Comparison of ENCODE assay signal across 8 cellular contexts in the genomic region with DNA sequence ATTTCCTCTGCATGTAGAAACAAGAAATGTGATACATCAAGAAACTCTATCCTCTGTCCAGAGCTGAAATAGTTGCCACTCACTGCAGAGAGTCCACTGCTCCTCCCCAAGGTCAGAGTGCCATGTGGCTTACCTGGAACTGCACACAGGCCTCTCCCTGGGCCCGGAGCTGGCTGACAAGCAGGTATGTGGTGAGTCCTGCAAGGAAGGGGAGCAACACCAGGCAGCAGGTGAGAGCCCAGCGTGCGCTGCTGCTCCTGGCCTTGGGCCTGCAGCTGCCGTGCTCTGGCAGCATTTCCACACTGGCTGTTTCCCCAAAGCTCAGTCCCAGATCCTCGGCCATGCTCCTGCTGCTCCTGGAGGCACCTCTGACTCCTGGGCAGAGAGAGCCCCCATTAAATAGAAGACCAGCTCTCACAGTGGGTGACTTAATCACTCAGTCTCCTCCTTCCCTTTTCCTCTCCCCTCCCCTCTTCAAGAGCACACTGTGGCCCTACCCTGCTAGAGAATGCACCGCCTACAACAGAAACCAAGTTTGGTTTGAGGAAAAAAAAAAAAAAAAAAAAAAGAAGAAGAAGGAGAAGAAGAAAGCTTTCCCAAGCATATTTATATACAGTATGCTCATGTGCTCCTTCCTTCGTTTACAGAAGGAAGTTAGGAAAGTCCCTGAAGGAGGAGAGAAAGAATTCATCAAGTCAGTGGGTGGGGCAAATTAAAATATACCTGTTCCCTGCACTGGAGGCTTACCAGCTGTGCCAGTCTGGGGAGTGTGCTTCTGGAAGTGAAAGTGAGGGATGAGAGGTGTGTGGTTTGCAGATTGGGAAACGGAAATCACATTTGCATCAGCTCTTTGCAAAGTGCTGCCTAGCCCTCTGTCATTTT. TPM values are rescaled to one million over a fixed set of nuclear protein-coding genes. Genes with fewer than 3 reads are reported as not detected.
DNase-seq lines count a peak whose midpoint lies in the region; ATAC-seq lines count a peak whose summit lies in the region.

A gene (minus strand): TSS at position 370 of the 882 bp plus-strand sequence. CDS start 27 bp downstream, at position 343.

- peak within 1 kb of the TSS; percentile 79 for H3K4me3 Mint-ChIP-seq in activated CD4-positive, alpha-beta T cell treated with anti-CD3 and anti-CD28 coated beads, Interleukin-2, amount 10 ng/mL, durations not matched to agents 24 days and 14 days
- peak within 1 kb of the TSS; percentile 50 for H3K4me3 Mint-ChIP-seq in activated naive CD4-positive, alpha-beta T cell treated with anti-CD3 and anti-CD28 coated beads, Interleukin-2, amount 50 U/mL, for 24 hours
- peak within 1 kb of the TSS; percentile 31 to 69 for H3K4me3 Mint-ChIP-seq in stimulated activated naive B cell treated with anti-CD40 and anti-IgM and Interleukin-4, amounts not matched to agents 10 μg/mL and 1 μg/mL and 100 μg/mL, for 72 hours

- peaks cover 48% of the 10 kb centered on the region for H3K4me1 Mint-ChIP-seq in activated CD4-positive, alpha-beta T cell treated with anti-CD3 and anti-CD28 coated beads, Interleukin-2, amount 10 ng/mL, durations not matched to agents 24 days and 14 days
- H3K4me1 Mint-ChIP-seq in activated naive CD4-positive, alpha-beta T cell treated with anti-CD3 and anti-CD28 coated beads, Interleukin-2, amount 50 U/mL, for 24 hours, result peaks cover 25% of the 10 kb centered on the region
- H3K4me1 Mint-ChIP-seq in stimulated activated naive B cell treated with anti-CD40 and anti-IgM and Interleukin-4, amounts not matched to agents 10 μg/mL and 1 μg/mL and 100 μg/mL, for 72 hours, result peaks cover 29 to 43% of the 10 kb centered on the region in 2 donors

- peaks cover 17% of the 10 kb centered on the region for H3K27me3 Mint-ChIP-seq in activated CD4-positive, alpha-beta T cell treated with anti-CD3 and anti-CD28 coated beads, Interleukin-2, amount 10 ng/mL, durations not matched to agents 24 days and 14 days
- no peaks in the 10 kb centered on the region for H3K27me3 Mint-ChIP-seq in activated naive CD4-positive, alpha-beta T cell treated with anti-CD3 and anti-CD28 coated beads, Interleukin-2, amount 50 U/mL, for 24 hours
- peaks cover 7 to 8% of the 10 kb centered on the region in 2 donors for H3K27me3 Mint-ChIP-seq in stimulated activated naive B cell treated with anti-CD40 and anti-IgM and Interleukin-4, amounts not matched to agents 10 μg/mL and 1 μg/mL and 100 μg/mL, for 72 hours

- H3K9me3 Mint-ChIP-seq in activated CD4-positive, alpha-beta T cell treated with anti-CD3 and anti-CD28 coated beads, Interleukin-2, amount 10 ng/mL, durations not matched to agents 24 days and 14 days, result peaks cover 19% of the 10 kb centered on the region
- H3K9me3 Mint-ChIP-seq in activated naive CD4-positive, alpha-beta T cell treated with anti-CD3 and anti-CD28 coated beads, Interleukin-2, amount 50 U/mL, for 24 hours, result no peaks in the 10 kb centered on the region
- no peaks in the 10 kb centered on the region for H3K9me3 Mint-ChIP-seq in stimulated activated naive B cell treated with anti-CD40 and anti-IgM and Interleukin-4, amounts not matched to agents 10 μg/mL and 1 μg/mL and 100 μg/mL, for 72 hours

- ATAC-seq in HG02678 (IDR thresholded peaks at IDR 0.05; ENCODE audit: unreplicated experiment), result peak; percentile 96
- peak; percentile 90 to 91 for ATAC-seq in stimulated activated naive B cell treated with anti-CD40 and anti-IgM and Interleukin-4, amounts not matched to agents 10 μg/mL and 1 μg/mL and 100 μg/mL, for 72 hours (replicated peaks)

- peak; percentile 80 for DNase-seq in activated CD4-positive, alpha-beta T cell treated with anti-CD3 and anti-CD28 coated beads, Interleukin-2, amount 10 ng/mL, durations not matched to agents 24 days and 14 days
- DNase-seq in activated CD4-positive, alpha-beta T cell treated with anti-CD3 and anti-CD28 coated beads, Interleukin-2, amount 50 U/mL, for 1 hour, result no peak
- peak; percentile 52 for DNase-seq in NCI-H1092 treated with DMSO at 0.1 percent for 48 hours (lab: John Stamatoyannopoulos, UW)
- peak; percentile 30 for DNase-seq in kidney glomerular epithelial cell (lab: John Stamatoyannopoulos, UW)
- DNase-seq in stimulated activated naive B cell treated with anti-CD40 and anti-IgM and Interleukin-4, amounts not matched to agents 10 μg/mL and 1 μg/mL and 100 μg/mL, for 72 hours, result peak; percentile 46
- DNase-seq in T1000 (lab: John Stamatoyannopoulos, UW), result no peak

- intact Hi-C loops in activated CD4-positive, alpha-beta T cell treated with anti-CD3 and anti-CD28 coated beads, Interleukin-2, amount 10 ng/mL, durations not matched to agents 24 days and 14 days (cut with micrococcal nuclease), result loop anchor here (1.0 to 5.0 kb wide), 8 partner anchors 23 to 206 kb away; a partner anchor contains a TSS

- H3K36me3 Mint-ChIP-seq in activated CD4-positive, alpha-beta T cell treated with anti-CD3 and anti-CD28 coated beads, Interleukin-2, amount 10 ng/mL, durations not matched to agents 24 days and 14 days (ENCODE audit: low read depth), result peaks cover 12% of the 10 kb centered on the region
- H3K36me3 Mint-ChIP-seq in activated naive CD4-positive, alpha-beta T cell treated with anti-CD3 and anti-CD28 coated beads, Interleukin-2, amount 50 U/mL, for 24 hours, result no peaks in the 10 kb centered on the region
- H3K36me3 Mint-ChIP-seq in stimulated activated naive B cell treated with anti-CD40 and anti-IgM and Interleukin-4, amounts not matched to agents 10 μg/mL and 1 μg/mL and 100 μg/mL, for 72 hours, result no peaks in the 10 kb centered on the region

- peak within 1 kb of the TSS; percentile 39 for H3K27ac Mint-ChIP-seq in activated CD4-positive, alpha-beta T cell treated with anti-CD3 and anti-CD28 coated beads, Interleukin-2, amount 10 ng/mL, durations not matched to agents 24 days and 14 days
- no peak within 1 kb of the TSS for H3K27ac Mint-ChIP-seq in activated naive CD4-positive, alpha-beta T cell treated with anti-CD3 and anti-CD28 coated beads, Interleukin-2, amount 50 U/mL, for 24 hours
- H3K27ac Mint-ChIP-seq in stimulated activated naive B cell treated with anti-CD40 and anti-IgM and Interleukin-4, amounts not matched to agents 10 μg/mL and 1 μg/mL and 100 μg/mL, for 72 hours, result peak within 1 kb of the TSS; percentile 15

RNA-seq across cellular contexts. Expression of the gene that starts here (rescaled TPM):
- total RNA-seq in activated CD4-positive, alpha-beta T cell treated with anti-CD3 and anti-CD28 coated beads, Interleukin-2, amount 10 ng/mL, durations not matched to agents 24 days and 14 days, result 1.4 and 1.5 TPM in 2 replicates

Comparison
In these comparisons a context has a peak if more than half of its experiments do, and no peak if none do; other contexts are left out.
1. DNase-seq: peak in activated CD4-positive, alpha-beta T cell treated with anti-CD3 and anti-CD28 coated beads, Interleukin-2, amount 10 ng/mL, durations not matched to agents 24 days and 14 days (single experiment), NCI-H1092 treated with DMSO at 0.1 percent for 48 hours (single experiment), kidney glomerular epithelial cell (single experiment) and stimulated activated naive B cell treated with anti-CD40 and anti-IgM and Interleukin-4, amounts not matched to agents 10 μg/mL and 1 μg/mL and 100 μg/mL, for 72 hours (single experiment); none in activated CD4-positive, alpha-beta T cell treated with anti-CD3 and anti-CD28 coated beads, Interleukin-2, amount 50 U/mL, for 1 hour (single experiment) and T1000 (single experiment).
2. Peak in every context shown above with its lines, with median percentiles within 50 percentile points of each other: H3K4me3 Mint-ChIP-seq.